ENCODE assay signal across 26 cellular contexts in genomic region chr20:17762873-17763557, GRCh38.
DNase-seq lines count a peak whose midpoint lies in the region; ATAC-seq and TF ChIP-seq lines count a peak whose summit lies in the region.
"Had no signal": no experiment of that assay in that cellular context is flagged by ENCODE, and none has a peak within 500 bp of the region (broad histone marks: within the 10 kb centered on the region; RNA-seq: fewer than 3 reads in every experiment).

No MANE protein-coding gene starts in this region.

- H3K4me1 Mint-ChIP-seq in CD8-positive, alpha-beta T cell (ENCODE audit: low read depth): no peaks in the 10 kb centered on the region
- no peaks in the 10 kb centered on the region for H3K4me1 Mint-ChIP-seq in activated CD4-positive, alpha-beta memory T cell treated with anti-CD3 and anti-CD28 coated beads, Interleukin-2, amount 10 ng/mL, durations not matched to agents 7 days and 5 days
- H3K4me1 Mint-ChIP-seq: activated B cell treated with CpG ODN at 0.5 μM for 24 hours; activated naive CD8-positive, alpha-beta T cell treated with anti-CD3 and anti-CD28 coated beads for 36 hours had no signal

- no peaks in the 10 kb centered on the region for H3F3A ChIP-seq in PC-9 (ENCODE audit: insufficient read depth, low read depth)

- no peak overlapping the region for H3K27ac Mint-ChIP-seq in CD8-positive, alpha-beta T cell
- no peak overlapping the region for H3K27ac Mint-ChIP-seq in activated CD4-positive, alpha-beta memory T cell treated with anti-CD3 and anti-CD28 coated beads, Interleukin-2, amount 10 ng/mL, durations not matched to agents 7 days and 5 days
- H3K27ac Mint-ChIP-seq: activated B cell treated with CpG ODN at 0.5 μM for 24 hours; activated naive CD8-positive, alpha-beta T cell treated with anti-CD3 and anti-CD28 coated beads for 36 hours; CD4-positive, alpha-beta T cell; nephron progenitor cell had no signal

- H2AFZ ChIP-seq in HCT116 (ENCODE audit: low read depth, low read length, poor library complexity, severe bottlenecking) (no peak overlapping the region), PC-9 (no peak overlapping the region), parathyroid adenoma (peak overlapping the region; percentile 77)
- H2AFZ ChIP-seq: GM23248 had no signal

- H3K4me2 ChIP-seq in HCT116 (ENCODE audit: low read length) (peak overlapping the region; percentile 37), PC-9 (0 out of 2 replicates have a peak overlapping the region, but pooled peaks have one; percentile 21), parathyroid adenoma (ENCODE audit: low read length) (peak overlapping the region; percentile 25)

- no peak for DNase-seq in HCT116 (ENCODE audit: low read depth, low spot score)
- peak; percentile 43 to 53 for DNase-seq in PC-9
- peak; percentile 67 for DNase-seq in iPS-NIHi7 (ENCODE audit: extremely low spot score)
- no peak for DNase-seq in CD8-positive, alpha-beta T cell
- DNase-seq in NCI-H446 (lab: John Stamatoyannopoulos, UW): no peak
- no peak for DNase-seq in activated CD4-positive, alpha-beta memory T cell treated with anti-CD3 and anti-CD28 coated beads, Interleukin-2, amount 10 ng/mL, durations not matched to agents 7 days and 5 days
- DNase-seq in activated T-cell treated with anti-CD3 and anti-CD28 coated beads for 4 hours: no peak
- DNase-seq: activated B cell treated with CpG ODN at 0.5 μM for 24 hours; activated CD4-positive, alpha-beta T cell treated with anti-CD3 and anti-CD28 coated beads, Interleukin-2, amount 50 U/mL, for 4 hours; activated CD8-positive, alpha-beta memory T cell treated with anti-CD3 and anti-CD28 coated beads, Interleukin-2, amount 50 U/mL, for 48 hours; activated naive CD8-positive, alpha-beta T cell treated with anti-CD3 and anti-CD28 coated beads for 36 hours; CD4-positive, alpha-beta T cell; effector memory CD4-positive, alpha-beta T cell; esophagus squamous epithelium; gastrocnemius medialis; GF-D8; GM23248; IMR-90; kidney glomerular epithelial cell; NCI-H1417 treated with DMSO at 0.1 percent for 48 hours; NCI-H524 treated with DMSO at 0.1 percent for 48 hours; nephron progenitor cell; posterior cingulate gyrus; T-helper 9 cell had no signal

- H3K27ac ChIP-seq in HCT116 (ENCODE audit: low read depth, low read length) (0 out of 2 replicates have a peak overlapping the region, but pooled peaks have one; percentile 10), PC-9 (no peak overlapping the region), parathyroid adenoma (no peak overlapping the region)
- no peak overlapping the region for H3K27ac ChIP-seq in CD8-positive, alpha-beta T cell (ENCODE audit: low read depth, low read length)
- H3K27ac ChIP-seq: esophagus squamous epithelium, gastrocnemius medialis, GM23248, HL-60 had no signal

- H3K36me3 Mint-ChIP-seq in CD8-positive, alpha-beta T cell: no peaks in the 10 kb centered on the region
- no peaks in the 10 kb centered on the region for H3K36me3 Mint-ChIP-seq in activated CD4-positive, alpha-beta memory T cell treated with anti-CD3 and anti-CD28 coated beads, Interleukin-2, amount 10 ng/mL, durations not matched to agents 7 days and 5 days (ENCODE audit: low read depth)
- H3K36me3 Mint-ChIP-seq: activated naive CD8-positive, alpha-beta T cell treated with anti-CD3 and anti-CD28 coated beads for 36 hours had no signal

- TF ChIP-seq CTCF in HCT116 (IDR thresholded peaks at IDR 0.05 in 2 of 3, conservative IDR thresholded peaks at IDR 0.05 in 1 of 3; ENCODE audit: borderline replicate concordance in 1 of 3, insufficient read depth in 1 of 3, low read depth in 2 of 3, low read length in 2 of 3) (no peak), PC-9 (conservative IDR thresholded peaks at IDR 0.05) (no peak), parathyroid adenoma (IDR thresholded peaks at IDR 0.05) (no peak)
- TF ChIP-seq CTCF in CD8-positive, alpha-beta T cell (IDR thresholded peaks at IDR 0.05): no peak

- intact Hi-C loops in HCT116 (cut with micrococcal nuclease): no loop called here
- intact Hi-C loops in PC-9 (cut with micrococcal nuclease; ENCODE audit: unreplicated experiment): no loop called here
- intact Hi-C loops in CD8-positive, alpha-beta T cell (cut with DNase I, micrococcal nuclease): no loop called here

- H3K27me3 Mint-ChIP-seq in CD8-positive, alpha-beta T cell (ENCODE audit: low read depth): peaks cover 11% of the 10 kb centered on the region
- H3K27me3 Mint-ChIP-seq in activated CD4-positive, alpha-beta memory T cell treated with anti-CD3 and anti-CD28 coated beads, Interleukin-2, amount 10 ng/mL, durations not matched to agents 7 days and 5 days: peaks cover 12% of the 10 kb centered on the region
- H3K27me3 Mint-ChIP-seq: activated naive CD8-positive, alpha-beta T cell treated with anti-CD3 and anti-CD28 coated beads for 36 hours had no signal

- no peak for ATAC-seq in HCT116
- ATAC-seq in CD8-positive, alpha-beta T cell: no peak
- ATAC-seq: gastrocnemius medialis had no signal

- TF ChIP-seq POLR2A in HCT116 (IDR thresholded peaks at IDR 0.05; ENCODE audit: borderline replicate concordance, extremely low read depth, insufficient read depth, insufficient read length): no peak

- H3K9me2 ChIP-seq in HCT116 (ENCODE audit: insufficient read depth) (no peaks in the 10 kb centered on the region), PC-9 (ENCODE audit: insufficient read depth) (no peaks in the 10 kb centered on the region)

- POLR2A ChIA-PET in HCT116 (lab: Charles Lee): no interaction called here
- POLR2A ChIA-PET in PC-9 (lab: Charles Lee; ENCODE audit: unreplicated experiment): interaction anchor here (0.5 kb wide), 1 partner anchor 290 kb away, joined by 12 read pairs; no protein-coding TSS in a partner anchor
- POLR2A ChIA-PET in CD8-positive, alpha-beta T cell (lab: Charles Lee): no interaction called here
- POLR2A ChIA-PET in activated CD4-positive, alpha-beta memory T cell treated with anti-CD3 and anti-CD28 coated beads, Interleukin-2, amount 10 ng/mL, durations not matched to agents 7 days and 5 days (lab: Charles Lee): no interaction called here

- no peak for TF ChIP-seq RAD21 in HCT116 (IDR thresholded peaks at IDR 0.05; ENCODE audit: low read depth)

- no peaks in the 10 kb centered on the region for H3K27me3 ChIP-seq in HCT116 (ENCODE audit: insufficient read depth, low read length)
- no peaks in the 10 kb centered on the region; the same call in 1 of the 2 replicates for H3K27me3 ChIP-seq in PC-9 (ENCODE audit: insufficient read depth, low read depth)
- no peaks in the 10 kb centered on the region for H3K27me3 ChIP-seq in parathyroid adenoma (ENCODE audit: control insufficient read depth, insufficient read depth, low read length)
- H3K27me3 ChIP-seq in CD8-positive, alpha-beta T cell (ENCODE audit: insufficient read depth, low read length): no peaks in the 10 kb centered on the region
- H3K27me3 ChIP-seq: esophagus squamous epithelium, gastrocnemius medialis had no signal

- H4K20me1 ChIP-seq in HCT116 (ENCODE audit: insufficient read depth): no peaks in the 10 kb centered on the region
- H4K20me1 ChIP-seq in PC-9 (ENCODE audit: insufficient read depth): no peaks in the 10 kb centered on the region

- RAD21 ChIA-PET in HCT116 (lab: Charles Lee; ENCODE audit: low non-redundant PET in 1 of 2, low total read pairs in 2 of 2, uncharacterized antibody in 2 of 2, unreplicated experiment in 2 of 2): no interaction called here

- H3K9me3 ChIP-seq in HCT116 (ENCODE audit: control insufficient read depth in 1 of 2, insufficient read depth in 1 of 2, low read depth in 1 of 2, low read length in 2 of 2) (no peaks in the 10 kb centered on the region), PC-9 (ENCODE audit: insufficient read depth, low read depth) (no peaks in the 10 kb centered on the region), parathyroid adenoma (ENCODE audit: control insufficient read depth, low read length) (no peaks in the 10 kb centered on the region)
- H3K9me3 ChIP-seq in CD8-positive, alpha-beta T cell (ENCODE audit: low read length): no peaks in the 10 kb centered on the region

- H3K9me3 Mint-ChIP-seq in CD8-positive, alpha-beta T cell: peaks cover 4% of the 10 kb centered on the region
- peaks cover 6% of the 10 kb centered on the region for H3K9me3 Mint-ChIP-seq in activated CD4-positive, alpha-beta memory T cell treated with anti-CD3 and anti-CD28 coated beads, Interleukin-2, amount 10 ng/mL, durations not matched to agents 7 days and 5 days

- BruUV-seq in HCT116 (replicated peaks; lab: Mats Ljungman, UMichigan) (no TSS peak), PC-9 (replicated peaks; lab: Mats Ljungman, UMichigan) (no TSS peak)

- peaks cover 12 to 17% of the 10 kb centered on the region in 2 experiments for H3K4me1 ChIP-seq in HCT116 (ENCODE audit: control insufficient read depth in 1 of 2, insufficient read depth in 2 of 2, low read length in 2 of 2)
- H3K4me1 ChIP-seq in PC-9 (replicated peaks; ENCODE audit: insufficient read depth): peaks cover 11% of the 10 kb centered on the region
- H3K4me1 ChIP-seq in parathyroid adenoma: peaks cover 9% of the 10 kb centered on the region
- H3K4me1 ChIP-seq in CD8-positive, alpha-beta T cell (ENCODE audit: insufficient read depth, low read length): no peaks in the 10 kb centered on the region
- H3K4me1 ChIP-seq: esophagus squamous epithelium, gastrocnemius medialis had no signal

- no peaks in the 10 kb centered on the region for H3K36me3 ChIP-seq in HCT116 (ENCODE audit: control insufficient read depth in 1 of 2, insufficient read depth in 2 of 2, low read length in 2 of 2)
- no peaks in the 10 kb centered on the region for H3K36me3 ChIP-seq in PC-9 (ENCODE audit: low read depth)
- no peaks in the 10 kb centered on the region for H3K36me3 ChIP-seq in parathyroid adenoma (ENCODE audit: control insufficient read depth, insufficient read depth, low read length)
- H3K36me3 ChIP-seq in CD8-positive, alpha-beta T cell (ENCODE audit: insufficient read depth, low read length): no peaks in the 10 kb centered on the region
- H3K36me3 ChIP-seq: esophagus squamous epithelium, gastrocnemius medialis had no signal

- no peaks in the 10 kb centered on the region for H3K79me2 ChIP-seq in HCT116 (ENCODE audit: insufficient read depth, low read length)
- no peaks in the 10 kb centered on the region for H3K79me2 ChIP-seq in PC-9 (ENCODE audit: low read depth)
- no peaks in the 10 kb centered on the region for H3K79me2 ChIP-seq in parathyroid adenoma

- H3K4me3 ChIP-seq in HCT116 (replicated peaks in 1 of 2; ENCODE audit: low read depth in 1 of 2, low read length in 2 of 2): no peak overlapping the region
- H3K4me3 ChIP-seq in PC-9: no peak overlapping the region
- H3K4me3 ChIP-seq in parathyroid adenoma (ENCODE audit: low read depth, low read length): no peak overlapping the region
- H3K4me3 ChIP-seq in CD8-positive, alpha-beta T cell (ENCODE audit: low read depth, low read length): no peak overlapping the region
- H3K4me3 ChIP-seq: esophagus squamous epithelium, gastrocnemius medialis, GM23248 had no signal

- CTCF ChIA-PET in HCT116 (lab: Charles Lee): no interaction called here
- CTCF ChIA-PET in PC-9 (lab: Charles Lee): no interaction called here
- CTCF ChIA-PET in CD8-positive, alpha-beta T cell (lab: Charles Lee): no interaction called here
- CTCF ChIA-PET in activated CD4-positive, alpha-beta memory T cell treated with anti-CD3 and anti-CD28 coated beads, Interleukin-2, amount 10 ng/mL, durations not matched to agents 7 days and 5 days (lab: Charles Lee): no interaction called here

- H3K4me3 Mint-ChIP-seq in CD8-positive, alpha-beta T cell: no peak overlapping the region
- no peak overlapping the region for H3K4me3 Mint-ChIP-seq in activated CD4-positive, alpha-beta memory T cell treated with anti-CD3 and anti-CD28 coated beads, Interleukin-2, amount 10 ng/mL, durations not matched to agents 7 days and 5 days
- H3K4me3 Mint-ChIP-seq: activated B cell treated with CpG ODN at 0.5 μM for 24 hours; activated naive CD8-positive, alpha-beta T cell treated with anti-CD3 and anti-CD28 coated beads for 36 hours; CD4-positive, alpha-beta T cell; nephron progenitor cell had no signal

- H3K9ac ChIP-seq in HCT116 (ENCODE audit: low read length): no peak overlapping the region
- H3K9ac ChIP-seq in parathyroid adenoma: no peak overlapping the region
- H3K9ac ChIP-seq: GM23248 had no signal

Comparison
In these comparisons a context has a peak if more than half of its experiments do, and no peak if none do; other contexts are left out.
1. DNase-seq: peak in PC-9 (2 of 2) and iPS-NIHi7 (single experiment); none in HCT116 (single experiment), CD8-positive, alpha-beta T cell (0 of 7), NCI-H446 (0 of 2), activated CD4-positive, alpha-beta memory T cell treated with anti-CD3 and anti-CD28 coated beads, Interleukin-2, amount 10 ng/mL, durations not matched to agents 7 days and 5 days (single experiment) and activated T-cell treated with anti-CD3 and anti-CD28 coated beads for 4 hours (single experiment).
2. Peak in every context shown above with its lines, with median percentiles within 50 percentile points of each other: H3K4me2 ChIP-seq.